ENCODE assay signal across 23 cellular contexts in genomic region chr4:166882221-166882620, GRCh38.
DNase-seq lines count a peak whose midpoint lies in the region; ATAC-seq and TF ChIP-seq lines count a peak whose summit lies in the region.
"Had no signal": no experiment of that assay in that cellular context is flagged by ENCODE, and none has a peak within 500 bp of the region (broad histone marks: within the 10 kb centered on the region; RNA-seq: fewer than 3 reads in every experiment).

No MANE protein-coding gene starts in this region.

- no peak for TF ChIP-seq CTCF in MCF 10A (IDR thresholded peaks at IDR 0.05; ENCODE audit: unreplicated experiment)
- no peak for TF ChIP-seq CTCF in breast epithelium (IDR thresholded peaks at IDR 0.05)
- TF ChIP-seq CTCF in mammary epithelial cell (conservative IDR thresholded peaks at IDR 0.05 in 1 of 2, IDR thresholded peaks at IDR 0.05 in 1 of 2; ENCODE audit: extremely low read depth in 1 of 2, insufficient read depth in 1 of 2, low read depth in 1 of 2, low read length in 2 of 2), result no peak
- TF ChIP-seq CTCF in chondrocyte (IDR thresholded peaks at IDR 0.05), result no peak

- no peaks in the 10 kb centered on the region for H3K27me3 ChIP-seq in breast epithelium
- no peaks in the 10 kb centered on the region for H3K27me3 ChIP-seq in mammary epithelial cell (ENCODE audit: insufficient read depth, low read length)
- H3K27me3 ChIP-seq: BLaER1 had no signal

- H3K27ac Mint-ChIP-seq in MCF 10A (ENCODE audit: low read depth, unreplicated experiment) (no peak overlapping the region), chondrocyte (ENCODE audit: unreplicated experiment) (no peak overlapping the region)
- H3K27ac Mint-ChIP-seq: B cell; CD4-positive, CD25-positive, alpha-beta regulatory T cell; CD8-positive, alpha-beta T cell; GM23338; H9 had no signal

- peak overlapping the region; percentile 65 for H3K4me2 ChIP-seq in mammary epithelial cell (ENCODE audit: insufficient read depth, low read depth, low read length)
- H3K4me2 ChIP-seq: BLaER1, GM23338 had no signal

- POLR2A ChIA-PET in MCF 10A (lab: Yijun Ruan, JAX), result interaction anchor here (1.0 kb wide), 1 partner anchor 17 kb away, joined by 4 read pairs; no protein-coding TSS in a partner anchor

- peaks cover 12% of the 10 kb centered on the region for H3K4me1 Mint-ChIP-seq in MCF 10A (ENCODE audit: insufficient read depth, unreplicated experiment)
- no peaks in the 10 kb centered on the region for H3K4me1 Mint-ChIP-seq in chondrocyte (ENCODE audit: low read depth)
- H3K4me1 Mint-ChIP-seq: B cell; CD4-positive, CD25-positive, alpha-beta regulatory T cell had no signal

- H3K9me3 Mint-ChIP-seq in MCF 10A (ENCODE audit: unreplicated experiment) (no peaks in the 10 kb centered on the region), chondrocyte (ENCODE audit: low read depth) (no peaks in the 10 kb centered on the region)
- H3K9me3 Mint-ChIP-seq: GM23338, H9 had no signal

- H3K9me3 ChIP-seq in breast epithelium, result no peaks in the 10 kb centered on the region
- no peaks in the 10 kb centered on the region for H3K9me3 ChIP-seq in mammary epithelial cell (replicated peaks; ENCODE audit: insufficient read depth, low read length)
- H3K9me3 ChIP-seq: BLaER1, Caco-2 had no signal

- no peak overlapping the region for H3K9ac ChIP-seq in mammary epithelial cell (ENCODE audit: insufficient read depth, low read length)
- H3K9ac ChIP-seq: BLaER1 had no signal

- no peak overlapping the region for H3K4me3 Mint-ChIP-seq in MCF 10A (ENCODE audit: unreplicated experiment)
- H3K4me3 Mint-ChIP-seq in chondrocyte (ENCODE audit: unreplicated experiment), result no peak overlapping the region
- H3K4me3 Mint-ChIP-seq: B cell; CD4-positive, CD25-positive, alpha-beta regulatory T cell; CD8-positive, alpha-beta T cell; GM23338; H9 had no signal

- H4K20me1 ChIP-seq in mammary epithelial cell (ENCODE audit: insufficient read depth, low read length), result no peaks in the 10 kb centered on the region
- H4K20me1 ChIP-seq: BLaER1 had no signal

- dilution Hi-C loops in mammary epithelial cell (cut with HindIII; ENCODE audit: low sequenced_read_pairs), result no loop called here

- CTCF ChIA-PET in MCF 10A (lab: Yijun Ruan, JAX), result no interaction called here
- CTCF ChIA-PET in mammary epithelial cell (lab: Charles Lee; ENCODE audit: low non-redundant PET), result no interaction called here

- H3K4me3 ChIP-seq in breast epithelium, result no peak overlapping the region
- H3K4me3 ChIP-seq in mammary epithelial cell (replicated peaks in 1 of 3; ENCODE audit: insufficient read depth in 1 of 3, low read depth in 2 of 3, low read length in 3 of 3), result peak overlapping the region in 1 of 3 experiments; percentile 27
- H3K4me3 ChIP-seq: BLaER1, GM12878, GM23338 had no signal

- H3K36me3 ChIP-seq in breast epithelium (no peaks in the 10 kb centered on the region), mammary epithelial cell (ENCODE audit: insufficient read depth, low read length) (no peaks in the 10 kb centered on the region)
- H3K36me3 ChIP-seq: BLaER1 had no signal

- H3K27ac ChIP-seq in breast epithelium (no peak overlapping the region), mammary epithelial cell (ENCODE audit: insufficient read depth, low read depth, low read length) (no peak overlapping the region), epithelial cell of prostate (peak overlapping the region; percentile 27)
- H3K27ac ChIP-seq: 22Rv1, BLaER1, C4-2B had no signal

- H3K27me3 Mint-ChIP-seq in MCF 10A (ENCODE audit: insufficient read depth, unreplicated experiment) (no peaks in the 10 kb centered on the region), chondrocyte (ENCODE audit: low read depth) (peaks cover 4% of the 10 kb centered on the region)
- H3K27me3 Mint-ChIP-seq: B cell; CD4-positive, CD25-positive, alpha-beta regulatory T cell had no signal

- DNase-seq in MCF 10A (ENCODE audit: unreplicated experiment), result peak; percentile 8
- DNase-seq in breast epithelium (ENCODE audit: low spot score in 2 of 2), result no peak
- peak; percentile 76 for DNase-seq in mammary epithelial cell
- peak; percentile 29 for DNase-seq in epithelial cell of prostate (ENCODE audit: low read depth, low spot score)
- DNase-seq in cortex of kidney (lab: John Stamatoyannopoulos, UW), result no peak
- no peak for DNase-seq in chondrocyte (ENCODE audit: low spot score)
- no peak for DNase-seq in DMS153 treated with DMSO at 0.1 percent for 48 hours (lab: John Stamatoyannopoulos, UW; ENCODE audit: unreplicated experiment)
- DNase-seq: Caco-2; CD4-positive, CD25-positive, alpha-beta regulatory T cell; CD8-positive, alpha-beta T cell; DMS153; DMS79; EL; GDM1; H9 had no signal

- BruUV-seq in MCF 10A (replicated peaks; lab: Mats Ljungman, UMichigan), result no TSS peak
- no TSS peak for BruUV-seq in mammary epithelial cell (replicated peaks; lab: Mats Ljungman, UMichigan)

- intact Hi-C loops in MCF 10A (cut with micrococcal nuclease) (no loop called here), breast epithelium (cut with DNase I; ENCODE audit: low total_unique reads) (loop anchor here (5.0 kb wide), 1 partner anchor 80 kb away; no protein-coding TSS in a partner anchor), mammary epithelial cell (cut with micrococcal nuclease) (no loop called here)

- TF ChIP-seq POLR2A in breast epithelium (IDR thresholded peaks at IDR 0.05), result no peak

- H3K4me1 ChIP-seq in breast epithelium (no peaks in the 10 kb centered on the region), mammary epithelial cell (ENCODE audit: insufficient read depth, low read length) (peaks cover 19% of the 10 kb centered on the region)
- H3K4me1 ChIP-seq: BLaER1, Caco-2 had no signal

- no peaks in the 10 kb centered on the region for H3K79me2 ChIP-seq in mammary epithelial cell (ENCODE audit: insufficient read depth, low read length)

- H2AFZ ChIP-seq in mammary epithelial cell (ENCODE audit: low read depth, low read length), result peak overlapping the region; percentile 33
- H2AFZ ChIP-seq: GM23338 had no signal

- no peak for ATAC-seq in GM18511 (IDR thresholded peaks at IDR 0.05; ENCODE audit: unreplicated experiment)
- ATAC-seq: CD8-positive, alpha-beta T cell; GM12878; GM23338; HCT116 had no signal

- 0% methylated on average over 2 of the region's 2 CpGs for WGBS in mammary epithelial cell (ENCODE audit: low coverage, missing lambda C conversion rate)

- H3K36me3 Mint-ChIP-seq in MCF 10A (ENCODE audit: insufficient read depth, unreplicated experiment) (no peaks in the 10 kb centered on the region), chondrocyte (ENCODE audit: low read depth) (no peaks in the 10 kb centered on the region)
- H3K36me3 Mint-ChIP-seq: CD4-positive, CD25-positive, alpha-beta regulatory T cell; CD8-positive, alpha-beta T cell had no signal

- in situ Hi-C loops in mammary epithelial cell (cut with MboI; ENCODE audit: low sequenced_read_pairs in 2 of 2), result no loop called here

Comparison
In these comparisons a context has a peak if more than half of its experiments do, and no peak if none do; other contexts are left out.
1. DNase-seq: peak in MCF 10A (single experiment), mammary epithelial cell (single experiment) and epithelial cell of prostate (single experiment); none in breast epithelium (0 of 2), cortex of kidney (single experiment), chondrocyte (single experiment) and DMS153 treated with DMSO at 0.1 percent for 48 hours (single experiment).